ENCODE assay signal across 1 cellular context in genomic region chr6:33428219-33428890, GRCh38.
TF ChIP-seq lines count a peak whose summit lies in the region.

No MANE protein-coding gene starts in this region.

TF ChIP-seq in HepG2, 621 proteins besides CTCF, POLR2A, EP300 and RAD21 (continued from another document and continues in another):
- no peak for TF ChIP-seq CERS6 (CRISPR knock-in tag; IDR thresholded peaks at IDR 0.05)
- TF ChIP-seq ZFP62 (CRISPR knock-in tag; IDR thresholded peaks at IDR 0.05): no peak
- 0 out of 2 replicates have a peak, but pooled peaks have one; percentile 26 for TF ChIP-seq ZZZ3 (CRISPR knock-in tag; IDR thresholded peaks at IDR 0.05; ENCODE audit: borderline replicate concordance)
- TF ChIP-seq ATF3 (CRISPR knock-in tag; IDR thresholded peaks at IDR 0.05): 0 out of 2 replicates have a peak, but pooled peaks have one; percentile 9
- peak; percentile 57; the same call in 1 of the 2 replicates for TF ChIP-seq SAP130 (CRISPR knock-in tag; IDR thresholded peaks at IDR 0.05; ENCODE audit: low read depth)
- TF ChIP-seq ZNF850 (CRISPR knock-in tag; conservative IDR thresholded peaks at IDR 0.05): no peak
- no peak for TF ChIP-seq ZNF234 (CRISPR knock-in tag; conservative IDR thresholded peaks at IDR 0.05)
- peak; percentile 82; the same call in 1 of the 2 replicates for TF ChIP-seq ZNF253 (CRISPR knock-in tag; IDR thresholded peaks at IDR 0.05; ENCODE audit: borderline replicate concordance)
- peak; percentile 76 for TF ChIP-seq NR2C2 (CRISPR knock-in tag; IDR thresholded peaks at IDR 0.05; ENCODE audit: borderline replicate concordance)
- 0 out of 2 replicates have a peak, but pooled peaks have one; percentile 58 for TF ChIP-seq ZNF670 (CRISPR knock-in tag; IDR thresholded peaks at IDR 0.05; ENCODE audit: borderline replicate concordance)
- TF ChIP-seq AKAP8 (CRISPR knock-in tag; IDR thresholded peaks at IDR 0.05): 0 out of 2 replicates have a peak, but pooled peaks have one; percentile 29
- TF ChIP-seq E2F1 (CRISPR knock-in tag; IDR thresholded peaks at IDR 0.05): no peak
- no peak for TF ChIP-seq ZFP91 (CRISPR knock-in tag; IDR thresholded peaks at IDR 0.05; ENCODE audit: borderline replicate concordance)
- TF ChIP-seq SKIL (CRISPR knock-in tag; IDR thresholded peaks at IDR 0.05; ENCODE audit: borderline replicate concordance): no peak; the same call in 1 of the 2 replicates
- peak; percentile 81; the same call in 1 of the 2 replicates for TF ChIP-seq MXD1 (CRISPR knock-in tag; IDR thresholded peaks at IDR 0.05)
- peak; percentile 90 for TF ChIP-seq RNF2 (conservative IDR thresholded peaks at IDR 0.05; ENCODE audit: low read depth)
- TF ChIP-seq MNT (IDR thresholded peaks at IDR 0.05): peak; percentile 78
- TF ChIP-seq MYC (CRISPR knock-in tag; IDR thresholded peaks at IDR 0.05; ENCODE audit: borderline replicate concordance): peak; percentile 83
- peak; percentile 65; the same call in 1 of the 2 replicates for TF ChIP-seq THAP7 (CRISPR knock-in tag; IDR thresholded peaks at IDR 0.05)
- 0 out of 2 replicates have a peak, but pooled peaks have one; percentile 57 for TF ChIP-seq HIVEP1 (CRISPR knock-in tag; IDR thresholded peaks at IDR 0.05)
- TF ChIP-seq ZNF432 (CRISPR knock-in tag; IDR thresholded peaks at IDR 0.05; ENCODE audit: borderline replicate concordance): peak; percentile 33; the same call in 1 of the 2 replicates
- TF ChIP-seq ETS1 (CRISPR knock-in tag; IDR thresholded peaks at IDR 0.05): no peak
- TF ChIP-seq MED13 (CRISPR knock-in tag; IDR thresholded peaks at IDR 0.05): no peak; the same call in 1 of the 2 replicates
- TF ChIP-seq ZNF503 (CRISPR knock-in tag; IDR thresholded peaks at IDR 0.05): no peak
- no peak for TF ChIP-seq ZNF20 (CRISPR knock-in tag; IDR thresholded peaks at IDR 0.05)
- TF ChIP-seq GATA4 (IDR thresholded peaks at IDR 0.05; ENCODE audit: borderline replicate concordance, low read depth): no peak
- TF ChIP-seq HNRNPH1 (optimal IDR thresholded peaks at IDR 0.05; ENCODE audit: low read depth, low read length): no peak
- no peak for TF ChIP-seq ISL2 (CRISPR knock-in tag; IDR thresholded peaks at IDR 0.05)
- TF ChIP-seq DNMT1 (CRISPR knock-in tag; IDR thresholded peaks at IDR 0.05): peak; percentile 62; the same call in 1 of the 2 replicates
- 0 out of 2 replicates have a peak, but pooled peaks have one; percentile 29 for TF ChIP-seq BORCS8-MEF2B (CRISPR knock-in tag; IDR thresholded peaks at IDR 0.05)
- TF ChIP-seq ZNF230 (CRISPR knock-in tag; IDR thresholded peaks at IDR 0.05): no peak; the same call in 1 of the 2 replicates
- 0 out of 2 replicates have a peak, but pooled peaks have one; percentile 25 for TF ChIP-seq PCBP1 (IDR thresholded peaks at IDR 0.05; ENCODE audit: borderline replicate concordance, low read depth, low read length)
- TF ChIP-seq DMTF1 (CRISPR knock-in tag; IDR thresholded peaks at IDR 0.05): no peak
- TF ChIP-seq ZC3H13 (CRISPR knock-in tag; IDR thresholded peaks at IDR 0.05): peak; percentile 72; the same call in 1 of the 2 replicates
- TF ChIP-seq CREM (IDR thresholded peaks at IDR 0.05): no peak
- TF ChIP-seq CREM (CRISPR knock-in tag; IDR thresholded peaks at IDR 0.05): no peak
- TF ChIP-seq RFX3 (CRISPR knock-in tag; IDR thresholded peaks at IDR 0.05): no peak
- TF ChIP-seq KDM1A (CRISPR knock-in tag; IDR thresholded peaks at IDR 0.05): no peak
- no peak for TF ChIP-seq ZBTB49 (CRISPR knock-in tag; IDR thresholded peaks at IDR 0.05; ENCODE audit: borderline replicate concordance)
- 0 out of 2 replicates have a peak, but pooled peaks have one; percentile 19 for TF ChIP-seq BCL6 (CRISPR knock-in tag; IDR thresholded peaks at IDR 0.05)
- TF ChIP-seq IRX3 (CRISPR knock-in tag; IDR thresholded peaks at IDR 0.05; ENCODE audit: borderline replicate concordance, low read depth): 0 out of 2 replicates have a peak, but pooled peaks have one; percentile 31
- 0 out of 2 replicates have a peak, but pooled peaks have one; percentile 39 for TF ChIP-seq ZNF552 (CRISPR knock-in tag; IDR thresholded peaks at IDR 0.05; ENCODE audit: borderline replicate concordance)
- TF ChIP-seq TEAD2 (CRISPR knock-in tag; IDR thresholded peaks at IDR 0.05): no peak
